ENCODE assay signal across 32 cellular contexts in the genomic region with DNA sequence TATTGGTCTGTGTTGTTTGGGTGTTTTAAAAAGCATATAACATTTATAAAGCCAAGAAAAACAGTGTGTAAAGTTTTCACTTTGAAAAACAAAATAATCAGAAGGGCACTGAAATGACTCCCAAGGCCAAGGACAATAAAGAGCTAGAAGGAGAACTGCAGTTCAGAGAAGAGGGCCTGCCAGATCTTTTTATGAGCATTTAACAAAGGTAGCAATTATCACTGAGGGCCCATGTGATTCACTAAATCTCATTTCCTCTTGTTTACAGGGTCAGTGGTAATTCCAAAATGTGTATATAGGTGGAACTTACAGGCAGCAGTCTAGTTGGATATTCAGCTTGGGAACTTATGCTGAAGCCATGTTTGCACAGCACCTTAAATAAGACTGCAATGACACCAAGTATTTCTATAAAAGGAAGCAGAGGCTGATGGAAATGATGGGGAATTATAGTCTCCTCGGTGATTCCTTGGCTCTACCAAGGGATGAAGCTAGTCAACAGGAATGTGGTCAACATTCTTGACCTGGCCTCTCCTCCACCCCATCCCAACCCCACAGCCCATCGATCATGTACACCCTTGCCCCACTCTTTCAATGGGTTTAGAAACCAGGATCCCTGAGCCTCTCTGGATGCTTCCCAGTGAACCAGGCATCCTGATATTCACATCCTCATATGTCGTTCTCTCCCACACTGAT. TPM values are rescaled to one million over a fixed set of nuclear protein-coding genes. Genes with fewer than 3 reads are reported as not detected.
A peak's percentile ranks its signal among the peaks of the same experiment; 100 is the strongest.
DNase-seq lines count a peak whose midpoint lies in the region; ATAC-seq, FAIRE-seq and TF ChIP-seq lines count a peak whose summit lies in the region.
"Had no signal": no experiment of that assay in that cellular context is flagged by ENCODE, and none has a peak within 500 bp of the region (broad histone marks: within the 10 kb centered on the region; RNA-seq: fewer than 3 reads in every experiment).

No MANE protein-coding gene starts in this region.

- H3K27me3 Mint-ChIP-seq in neural progenitor cell (ENCODE audit: insufficient read depth, low read depth) (peaks cover 7% of the 10 kb centered on the region), GM23338 (ENCODE audit: insufficient read depth, low read depth, poor library complexity) (no peaks in the 10 kb centered on the region)
- H3K27me3 Mint-ChIP-seq: activated naive CD8-positive, alpha-beta T cell had no signal

- no peaks in the 10 kb centered on the region for H3K27me3 ChIP-seq in ascending aorta
- no peaks in the 10 kb centered on the region for H3K27me3 ChIP-seq in neural progenitor cell
- no peaks in the 10 kb centered on the region for H3K27me3 ChIP-seq in pancreas
- H3K27me3 ChIP-seq in GM23338 (ENCODE audit: insufficient read depth): no peaks in the 10 kb centered on the region
- H3K27me3 ChIP-seq: cardiac muscle cell, transverse colon had no signal

- H3K4me3 ChIP-seq in ascending aorta: no peak overlapping the region
- H3K4me3 ChIP-seq in neural progenitor cell: no peak overlapping the region
- no peak overlapping the region for H3K4me3 ChIP-seq in pancreas
- no peak overlapping the region for H3K4me3 ChIP-seq in GM23338
- H3K4me3 ChIP-seq: cardiac muscle cell, coronary artery, prostate gland, transverse colon had no signal

- no peak for TF ChIP-seq CTCF in ascending aorta (IDR thresholded peaks at IDR 0.05)
- no peak for TF ChIP-seq CTCF in neural progenitor cell (IDR thresholded peaks at IDR 0.05)
- TF ChIP-seq CTCF in pancreas (IDR thresholded peaks at IDR 0.05): no peak
- TF ChIP-seq CTCF in GM23338 (conservative IDR thresholded peaks at IDR 0.05; ENCODE audit: low read depth in 2 of 2): no peak

- H3K27ac Mint-ChIP-seq in neural progenitor cell (peak overlapping the region; percentile 48), GM23338 (no peak overlapping the region)
- H3K27ac Mint-ChIP-seq: activated CD4-positive, alpha-beta T cell treated with anti-CD3 and anti-CD28 coated beads, Interleukin-2, amount 10 ng/mL, durations not matched to agents 24 days and 14 days; activated naive CD8-positive, alpha-beta T cell; T-cell; WTC11 had no signal

- ATAC-seq in pancreas (no peak), GM23338 (no peak)
- ATAC-seq: sciatic nerve, T-cell, WTC11 had no signal

- H3K9me3 Mint-ChIP-seq in neural progenitor cell (no peaks in the 10 kb centered on the region), GM23338 (no peaks in the 10 kb centered on the region)
- H3K9me3 Mint-ChIP-seq: activated CD4-positive, alpha-beta T cell treated with anti-CD3 and anti-CD28 coated beads, Interleukin-2, amount 10 ng/mL, durations not matched to agents 24 days and 14 days; T-cell had no signal

- no peak overlapping the region for H3K4me3 Mint-ChIP-seq in neural progenitor cell
- no peak overlapping the region for H3K4me3 Mint-ChIP-seq in GM23338
- H3K4me3 Mint-ChIP-seq: activated CD4-positive, alpha-beta T cell treated with anti-CD3 and anti-CD28 coated beads, Interleukin-2, amount 10 ng/mL, durations not matched to agents 24 days and 14 days; activated naive CD8-positive, alpha-beta T cell; naive B cell; T-cell; WTC11 had no signal

- WGBS in pancreas, 2 donors: 80 to 84% methylated on average over 3 of the region's 3 CpGs

- no peak for FAIRE-seq in pancreas (lab: Jason Lieb, UNC)

- H3F3A ChIP-seq in neural progenitor cell (ENCODE audit: low read depth): peaks cover 10% of the 10 kb centered on the region
- H3F3A ChIP-seq in GM23338 (replicated peaks; ENCODE audit: low read depth): no peaks in the 10 kb centered on the region

- H4K20me1 ChIP-seq in neural progenitor cell (ENCODE audit: low read depth) (no peaks in the 10 kb centered on the region), GM23338 (replicated peaks; ENCODE audit: insufficient read depth) (no peaks in the 10 kb centered on the region)

- intact Hi-C loops in ascending aorta (cut with DNase I): loop anchor here (10.0 kb wide), 1 partner anchor 234 kb away; no protein-coding TSS in a partner anchor
- intact Hi-C loops in pancreas (cut with DNase I): no loop called here

- H3K36me3 Mint-ChIP-seq in neural progenitor cell (no peaks in the 10 kb centered on the region), GM23338 (ENCODE audit: low read depth) (no peaks in the 10 kb centered on the region)
- H3K36me3 Mint-ChIP-seq: activated naive CD8-positive, alpha-beta T cell; naive B cell; T-cell; WTC11 had no signal

- H3K4me2 ChIP-seq in neural progenitor cell (no peak overlapping the region), GM23338 (no peak overlapping the region)
- H3K4me2 ChIP-seq: KMS-11 had no signal

- no peak overlapping the region for H3K9ac ChIP-seq in neural progenitor cell
- H3K9ac ChIP-seq: KMS-11 had no signal

- H2AFZ ChIP-seq in neural progenitor cell (replicated peaks): no peak overlapping the region
- no peak overlapping the region for H2AFZ ChIP-seq in GM23338

- H3K4me1 ChIP-seq in ascending aorta (peaks cover 4 to 5% of the 10 kb centered on the region in 2 donors), neural progenitor cell (peaks cover 22% of the 10 kb centered on the region), pancreas (no peaks in the 10 kb centered on the region), GM23338 (ENCODE audit: insufficient read depth) (no peaks in the 10 kb centered on the region)
- H3K4me1 ChIP-seq: prostate gland had no signal

- no peaks in the 10 kb centered on the region for H3K9me3 ChIP-seq in ascending aorta
- no peaks in the 10 kb centered on the region for H3K9me3 ChIP-seq in neural progenitor cell (ENCODE audit: low read depth)
- H3K9me3 ChIP-seq in pancreas: no peaks in the 10 kb centered on the region
- H3K9me3 ChIP-seq: prostate gland, transverse colon had no signal

- H3K4me1 Mint-ChIP-seq in neural progenitor cell (peaks cover 23% of the 10 kb centered on the region), GM23338 (no peaks in the 10 kb centered on the region; the same call in 1 of the 3 replicates)
- H3K4me1 Mint-ChIP-seq: activated CD4-positive, alpha-beta T cell treated with anti-CD3 and anti-CD28 coated beads, Interleukin-2, amount 10 ng/mL, durations not matched to agents 24 days and 14 days; naive B cell; T-cell; WTC11 had no signal

- DNase-seq in COR-L47 (lab: John Stamatoyannopoulos, UW) (peak; percentile 15), NCI-H2227 (lab: John Stamatoyannopoulos, UW; ENCODE audit: unreplicated experiment) (peak; percentile 7), ascending aorta (ENCODE audit: low spot score in 2 of 2) (no peak), neural progenitor cell (ENCODE audit: low spot score) (no peak), NCI-H510A (lab: John Stamatoyannopoulos, UW) (no peak), SHP77 (lab: John Stamatoyannopoulos, UW) (no peak), pancreas (no peak), GM23338 (ENCODE audit: low spot score) (no peak)
- DNase-seq: activated CD4-positive, alpha-beta T cell treated with anti-CD3 and anti-CD28 coated beads, Interleukin-2, amount 10 ng/mL, durations not matched to agents 24 days and 14 days; activated effector memory CD4-positive, alpha-beta T cell treated with Interleukin-2 at 50 U/mL for 16 hours; C1 segment of cervical spinal cord; DND-41; effector memory CD4-positive, alpha-beta T cell; erythroblast; glutamatergic neuron; GOT3; MM.1S; naive B cell; NCI-H1436; NCI-H345; stimulated activated CD4-positive, alpha-beta T cell treated with anti-CD3 and anti-CD28 coated beads, Interleukin-4, amount 100 ng/mL, for 1 hour; T-cell; transverse colon had no signal

- H3K79me2 ChIP-seq in neural progenitor cell (ENCODE audit: low read depth) (no peaks in the 10 kb centered on the region), GM23338 (replicated peaks; ENCODE audit: insufficient read depth) (no peaks in the 10 kb centered on the region)

- no peaks in the 10 kb centered on the region; the same call in 1 of the 2 replicates for H3K9me2 ChIP-seq in GM23338 (ENCODE audit: insufficient read depth)

- H3K36me3 ChIP-seq in ascending aorta: no peaks in the 10 kb centered on the region
- H3K36me3 ChIP-seq in neural progenitor cell: no peaks in the 10 kb centered on the region
- H3K36me3 ChIP-seq in pancreas: no peaks in the 10 kb centered on the region
- H3K36me3 ChIP-seq in GM23338 (ENCODE audit: insufficient read depth): no peaks in the 10 kb centered on the region
- H3K36me3 ChIP-seq: cardiac muscle cell, prostate gland, transverse colon had no signal

- H3K27ac ChIP-seq in ascending aorta: peak overlapping the region; percentile 45 to 71
- H3K27ac ChIP-seq in neural progenitor cell: no peak overlapping the region
- no peak overlapping the region for H3K27ac ChIP-seq in pancreas
- no peak overlapping the region for H3K27ac ChIP-seq in GM23338 (ENCODE audit: low read depth)
- H3K27ac ChIP-seq: cardiac muscle cell, coronary artery, HL-60, KMS-11, prostate gland, RWPE1, transverse colon had no signal

TF ChIP-seq in GM23338, 12 proteins besides CTCF, POLR2A, EP300 and RAD21 (continues in another document):
- TF ChIP-seq, protein P1, sequence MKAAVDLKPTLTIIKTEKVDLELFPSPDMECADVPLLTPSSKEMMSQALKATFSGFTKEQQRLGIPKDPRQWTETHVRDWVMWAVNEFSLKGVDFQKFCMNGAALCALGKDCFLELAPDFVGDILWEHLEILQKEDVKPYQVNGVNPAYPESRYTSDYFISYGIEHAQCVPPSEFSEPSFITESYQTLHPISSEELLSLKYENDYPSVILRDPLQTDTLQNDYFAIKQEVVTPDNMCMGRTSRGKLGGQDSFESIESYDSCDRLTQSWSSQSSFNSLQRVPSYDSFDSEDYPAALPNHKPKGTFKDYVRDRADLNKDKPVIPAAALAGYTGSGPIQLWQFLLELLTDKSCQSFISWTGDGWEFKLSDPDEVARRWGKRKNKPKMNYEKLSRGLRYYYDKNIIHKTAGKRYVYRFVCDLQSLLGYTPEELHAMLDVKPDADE (IDR thresholded peaks at IDR 0.05): no peak
- TF ChIP-seq JUNB (IDR thresholded peaks at IDR 0.05; ENCODE audit: unreplicated experiment): no peak
- TF ChIP-seq ZNF114 (CRISPR knock-in tag; IDR thresholded peaks at IDR 0.05): no peak
- TF ChIP-seq STAT1 (IDR thresholded peaks at IDR 0.05; ENCODE audit: unreplicated experiment): no peak
- no peak for TF ChIP-seq POLR2AphosphoS5 (IDR thresholded peaks at IDR 0.05; ENCODE audit: low read depth)
- TF ChIP-seq EZH2 (IDR thresholded peaks at IDR 0.05; ENCODE audit: low read depth, unreplicated experiment): no peak

RNA-seq across cellular contexts. Expression of a gene that starts 54.4 kb away (rescaled TPM):
- total RNA-seq in ascending aorta (24.4 TPM), neural progenitor cell (ENCODE audit: low replicate concordance) (20.5 and 23.9 TPM in 2 replicates), pancreas (10 to 100 TPM; 14.0 to 22.5 (median 16.4) TPM)
- polyA plus RNA-seq in pancreas (10 to 100 TPM; 12.0 to 20.6 TPM), GM23338 (2016; fragmentation: Nextera tagmentation; extraction: Ambion mirVana) (45.2 and 54.1 TPM in 2 replicates)
- total RNA-seq in GM23338 (2014; rRNA removed; shearing (Covaris generic)): 30.1 and 37.3 TPM in 2 replicates

RNA-seq across cellular contexts. Expression of a gene that starts 59.0 kb away (rescaled TPM):
- 1.6 TPM for total RNA-seq in ascending aorta
- total RNA-seq in neural progenitor cell (ENCODE audit: low replicate concordance): 35.7 and 59.3 TPM in 2 replicates
- 1 to 10 TPM; 2.4 to 6.5 (median 3.2) TPM for total RNA-seq in pancreas
- 1 to 10 TPM; 1.9 to 2.2 TPM for polyA plus RNA-seq in pancreas
- 8.6 and 9.4 TPM in 2 replicates for total RNA-seq in GM23338 (2014; rRNA removed; shearing (Covaris generic))
- polyA plus RNA-seq in GM23338 (2016; fragmentation: Nextera tagmentation; extraction: Ambion mirVana): 6.4 and 7.5 TPM in 2 replicates

Comparison
In these comparisons a context has a peak if more than half of its experiments do, and no peak if none do; other contexts are left out.
1. DNase-seq: peak in COR-L47 (single experiment) and NCI-H2227 (single experiment); none in ascending aorta (0 of 2), neural progenitor cell (single experiment), NCI-H510A (single experiment), SHP77 (0 of 2), pancreas (0 of 6) and GM23338 (single experiment).
2. H3K27ac ChIP-seq: peak in ascending aorta (2 of 2); none in neural progenitor cell (single experiment), pancreas (0 of 4) and GM23338 (single experiment).